7 cellular contexts compared by ENCODE assay signal in genomic region chr22:29307658-29308147, GRCh38. TPM values are rescaled to one million over a fixed set of nuclear protein-coding genes. Genes with fewer than 3 reads are reported as not detected.
DNase-seq lines count a peak whose midpoint lies in the region; ATAC-seq and TF ChIP-seq lines count a peak whose summit lies in the region.

No MANE protein-coding gene starts in this region.

- DNase-seq in HFF-Myc (ENCODE audit: extremely low read depth, low read depth) (no peak), immature natural killer cell (no peak), kidney glomerular epithelial cell (lab: John Stamatoyannopoulos, UW) (no peak)
- DNase-seq in activated naive CD8-positive, alpha-beta T cell treated with anti-CD3 and anti-CD28 coated beads for 36 hours = no peak
- no peak for DNase-seq in stimulated activated naive CD8-positive, alpha-beta T cell treated with anti-CD3 and anti-CD28 coated beads, Interleukin-15, amount 100 ng/mL, for 72 hours
- no peak for DNase-seq in stimulated activated CD4-positive, alpha-beta T cell treated with anti-CD3 and anti-CD28 coated beads, Interleukin-4, amount 100 ng/mL, for 4 hours

- H3K27ac Mint-ChIP-seq in activated naive CD8-positive, alpha-beta T cell treated with anti-CD3 and anti-CD28 coated beads for 36 hours = no peak overlapping the region
- H3K27ac Mint-ChIP-seq in immature natural killer cell = no peak overlapping the region
- no peak overlapping the region for H3K27ac Mint-ChIP-seq in stimulated activated naive CD8-positive, alpha-beta T cell treated with anti-CD3 and anti-CD28 coated beads, Interleukin-15, amount 100 ng/mL, for 72 hours

- H3K36me3 Mint-ChIP-seq in activated naive CD8-positive, alpha-beta T cell treated with anti-CD3 and anti-CD28 coated beads for 36 hours = no peaks in the 10 kb centered on the region
- H3K36me3 Mint-ChIP-seq in immature natural killer cell = no peaks in the 10 kb centered on the region

- TF ChIP-seq CTCF in HFF-Myc (IDR thresholded peaks at IDR 0.05; ENCODE audit: low read depth, low read length, missing control alignments) = no peak

- ATAC-seq in stimulated activated naive CD8-positive, alpha-beta T cell treated with anti-CD3 and anti-CD28 coated beads, Interleukin-15, amount 100 ng/mL, for 72 hours = no peak
- ATAC-seq in HG03439 (IDR thresholded peaks at IDR 0.05; ENCODE audit: unreplicated experiment) = no peak

- H3K4me3 Mint-ChIP-seq in activated naive CD8-positive, alpha-beta T cell treated with anti-CD3 and anti-CD28 coated beads for 36 hours = peak overlapping the region; percentile 63
- H3K4me3 Mint-ChIP-seq in immature natural killer cell = peak overlapping the region; percentile 74 to 85 (median 79)
- peak overlapping the region; percentile 80 to 82 for H3K4me3 Mint-ChIP-seq in stimulated activated naive CD8-positive, alpha-beta T cell treated with anti-CD3 and anti-CD28 coated beads, Interleukin-15, amount 100 ng/mL, for 72 hours

- peak overlapping the region; percentile 76 for H3K4me3 ChIP-seq in HFF-Myc (replicated peaks; ENCODE audit: low read depth, low read length)

- no peaks in the 10 kb centered on the region for H3K9me3 Mint-ChIP-seq in activated naive CD8-positive, alpha-beta T cell treated with anti-CD3 and anti-CD28 coated beads for 36 hours
- H3K9me3 Mint-ChIP-seq in immature natural killer cell = no peaks in the 10 kb centered on the region
- no peaks in the 10 kb centered on the region for H3K9me3 Mint-ChIP-seq in stimulated activated naive CD8-positive, alpha-beta T cell treated with anti-CD3 and anti-CD28 coated beads, Interleukin-15, amount 100 ng/mL, for 72 hours

- H3K4me1 Mint-ChIP-seq in activated naive CD8-positive, alpha-beta T cell treated with anti-CD3 and anti-CD28 coated beads for 36 hours = peaks cover 21% of the 10 kb centered on the region
- peaks cover 9 to 14% of the 10 kb centered on the region in 2 donors for H3K4me1 Mint-ChIP-seq in immature natural killer cell
- peaks cover 56% of the 10 kb centered on the region for H3K4me1 Mint-ChIP-seq in stimulated activated naive CD8-positive, alpha-beta T cell treated with anti-CD3 and anti-CD28 coated beads, Interleukin-15, amount 100 ng/mL, for 72 hours

- H3K27me3 Mint-ChIP-seq in activated naive CD8-positive, alpha-beta T cell treated with anti-CD3 and anti-CD28 coated beads for 36 hours = peaks cover 26% of the 10 kb centered on the region
- peaks cover 8 to 12% (median 9%) of the 10 kb centered on the region in 3 donors for H3K27me3 Mint-ChIP-seq in immature natural killer cell (ENCODE audit: low read depth in 3 of 3)
- H3K27me3 Mint-ChIP-seq in stimulated activated naive CD8-positive, alpha-beta T cell treated with anti-CD3 and anti-CD28 coated beads, Interleukin-15, amount 100 ng/mL, for 72 hours = peaks cover 63% of the 10 kb centered on the region

RNA-seq across cellular contexts. Expression of gene GAS2L1, which starts 1.3 kb away (rescaled TPM):
- 1 to 10 TPM; 1.1 to 1.4 TPM for total RNA-seq in activated naive CD8-positive, alpha-beta T cell treated with anti-CD3 and anti-CD28 coated beads for 36 hours
- 1 to 10 TPM in 1 of 3 donors, under 1 TPM in 1, not detected in 1; 0.26 to 1.2 TPM for polyA plus RNA-seq in immature natural killer cell

RNA-seq across cellular contexts. Expression of gene RASL10A, which starts 7.8 kb away (rescaled TPM):
- under 1 TPM in 1 of 2 experiments, not detected in 1; 0.58 TPM for total RNA-seq in activated naive CD8-positive, alpha-beta T cell treated with anti-CD3 and anti-CD28 coated beads for 36 hours
- not detected for polyA plus RNA-seq in immature natural killer cell

RNA-seq across cellular contexts. Expression of gene EWSR1, which starts 39.6 kb away (rescaled TPM):
- 100 to 1,000 TPM; 369 to 377 TPM for total RNA-seq in activated naive CD8-positive, alpha-beta T cell treated with anti-CD3 and anti-CD28 coated beads for 36 hours
- 100 to 1,000 TPM; 135 to 218 (median 214) TPM for polyA plus RNA-seq in immature natural killer cell

RNA-seq across cellular contexts. Expression of gene RHBDD3, which starts 39.9 kb away (rescaled TPM):
- 10 to 100 TPM; 32.4 to 33.1 TPM for total RNA-seq in activated naive CD8-positive, alpha-beta T cell treated with anti-CD3 and anti-CD28 coated beads for 36 hours
- polyA plus RNA-seq in immature natural killer cell = 10 to 100 TPM in 1 of 3 donors, 1 to 10 TPM in 2; 4.5 to 11.7 (median 5.4) TPM
